Comparison of ENCODE assay signal across 20 cellular contexts in the genomic region with DNA sequence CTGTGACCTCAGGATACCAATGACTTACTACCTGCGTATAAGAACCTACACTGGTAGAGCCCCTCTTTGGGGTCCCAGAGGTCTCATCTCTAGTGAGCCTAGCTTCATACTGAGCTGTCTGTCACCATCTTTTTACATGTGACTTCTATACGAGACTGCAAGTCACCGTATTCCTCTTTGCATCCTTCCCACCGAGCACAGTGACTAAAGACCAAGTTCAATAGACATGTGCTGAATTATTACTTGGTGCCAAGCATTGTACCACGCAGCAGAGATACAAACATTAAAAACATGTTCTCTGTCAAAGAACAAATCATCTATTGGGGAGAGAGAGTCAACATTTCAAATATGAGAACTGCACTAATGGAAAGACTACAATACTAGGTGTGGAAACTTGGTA. TPM values are rescaled to one million over a fixed set of nuclear protein-coding genes. Genes with fewer than 3 reads are reported as not detected.
DNase-seq lines count a peak whose midpoint lies in the region; ATAC-seq and TF ChIP-seq lines count a peak whose summit lies in the region.
"Had no signal": no experiment of that assay in that cellular context is flagged by ENCODE, and none has a peak within 500 bp of the region (broad histone marks: within the 10 kb centered on the region; RNA-seq: fewer than 3 reads in every experiment).

No MANE protein-coding gene starts in this region.

- no peak for ATAC-seq in CD8-positive, alpha-beta T cell
- no peak for ATAC-seq in GM19463 (IDR thresholded peaks at IDR 0.05; ENCODE audit: unreplicated experiment)
- ATAC-seq: HepG2 had no signal

- H3K36me3 ChIP-seq in BLaER1 treated with 17β-estradiol and CSF1 and Interleukin-3, amounts not matched to agents 10 nM and 100 nM: peaks cover 31 to 90% (median 71%) of the 10 kb centered on the region in 11 experiments
- no peaks in the 10 kb centered on the region for H3K36me3 ChIP-seq in CD8-positive, alpha-beta T cell (ENCODE audit: insufficient read depth, low read length)
- H3K36me3 ChIP-seq: BE2C had no signal

- peaks cover 0 to 12% (median 7%) of the 10 kb centered on the region in 11 experiments; a peak in 11 of 22 replicates for H3K9me3 ChIP-seq in BLaER1 treated with 17β-estradiol and CSF1 and Interleukin-3, amounts not matched to agents 10 nM and 100 nM (replicated peaks in 1 of 11)
- no peaks in the 10 kb centered on the region for H3K9me3 ChIP-seq in CD8-positive, alpha-beta T cell (ENCODE audit: low read length)
- H3K9me3 ChIP-seq: BE2C had no signal

- DNase-seq in CD8-positive, alpha-beta T cell: no peak
- DNase-seq in caudate nucleus (lab: John Stamatoyannopoulos, UW) (peak in 1 of 61 donors; percentile 6), pons (ENCODE audit: low spot score) (peak; percentile 57), HFFc6 (no peak)
- no peak for DNase-seq in stimulated activated CD4-positive, alpha-beta T cell treated with anti-CD3 and anti-CD28 coated beads, Interleukin-2, amount 100 ng/mL, for 48 hours
- DNase-seq: BE2C, GF-D8, KG1, NCI-H1436, NCI-H2029, NCI-H2171, NCI-H446 treated with DMSO at 0.1 percent for 48 hours, RPMI8226, SIG-M5 had no signal

- no peaks in the 10 kb centered on the region for H3K27me3 Mint-ChIP-seq in CD8-positive, alpha-beta T cell (ENCODE audit: low read depth)
- H3K27me3 Mint-ChIP-seq in HFFc6 (ENCODE audit: insufficient read depth): no peaks in the 10 kb centered on the region

- CTCF ChIA-PET in CD8-positive, alpha-beta T cell (lab: Charles Lee): no interaction called here

- peaks cover 87 to 100% (median 99%) of the 10 kb centered on the region in 11 experiments for H4K20me1 ChIP-seq in BLaER1 treated with 17β-estradiol and CSF1 and Interleukin-3, amounts not matched to agents 10 nM and 100 nM

- peak overlapping the region; percentile 41 for H3K27ac Mint-ChIP-seq in CD8-positive, alpha-beta T cell
- no peak overlapping the region for H3K27ac Mint-ChIP-seq in HFFc6

- POLR2A ChIA-PET in CD8-positive, alpha-beta T cell (lab: Charles Lee): no interaction called here

- no peak overlapping the region for H3K4me3 ChIP-seq in BLaER1 treated with 17β-estradiol and CSF1 and Interleukin-3, amounts not matched to agents 10 nM and 100 nM
- no peak overlapping the region for H3K4me3 ChIP-seq in CD8-positive, alpha-beta T cell (ENCODE audit: low read depth, low read length)

- H3K9me3 Mint-ChIP-seq in CD8-positive, alpha-beta T cell: peaks cover 2% of the 10 kb centered on the region
- peaks cover 9% of the 10 kb centered on the region for H3K9me3 Mint-ChIP-seq in HFFc6

- intact Hi-C loops in CD8-positive, alpha-beta T cell (cut with DNase I, micrococcal nuclease): loop anchor here in 1 of 2 experiments (5.0 kb wide), 1 partner anchor 36 kb away; no protein-coding TSS in a partner anchor

- H3K4me2 ChIP-seq in BLaER1 treated with 17β-estradiol and CSF1 and Interleukin-3, amounts not matched to agents 10 nM and 100 nM: peak overlapping the region; percentile 6 to 97 (median 41); a peak in 20 of 22 replicates

- H3K27me3 ChIP-seq in BLaER1 treated with 17β-estradiol and CSF1 and Interleukin-3, amounts not matched to agents 10 nM and 100 nM: no peaks in the 10 kb centered on the region
- no peaks in the 10 kb centered on the region for H3K27me3 ChIP-seq in CD8-positive, alpha-beta T cell (ENCODE audit: insufficient read depth, low read length)
- H3K27me3 ChIP-seq: BE2C had no signal

- no peak overlapping the region for H3K27ac ChIP-seq in BLaER1 treated with 17β-estradiol and CSF1 and Interleukin-3, amounts not matched to agents 10 nM and 100 nM
- H3K27ac ChIP-seq in CD8-positive, alpha-beta T cell (ENCODE audit: low read depth, low read length): no peak overlapping the region
- H3K27ac ChIP-seq in caudate nucleus (ENCODE audit: low read depth, low read length): peak overlapping the region; percentile 79

- H3K36me3 Mint-ChIP-seq in CD8-positive, alpha-beta T cell: peaks cover 23% of the 10 kb centered on the region
- H3K36me3 Mint-ChIP-seq in HFFc6 (ENCODE audit: low read depth): no peaks in the 10 kb centered on the region

- no peak for TF ChIP-seq CTCF in CD8-positive, alpha-beta T cell (IDR thresholded peaks at IDR 0.05)
- TF ChIP-seq CTCF in HFFc6 (IDR thresholded peaks at IDR 0.05): no peak

- H3K4me3 Mint-ChIP-seq in CD8-positive, alpha-beta T cell: peak overlapping the region; percentile 30
- H3K4me3 Mint-ChIP-seq in HFFc6: no peak overlapping the region

- H3K9ac ChIP-seq in BLaER1 treated with 17β-estradiol and CSF1 and Interleukin-3, amounts not matched to agents 10 nM and 100 nM: peak overlapping the region in 1 of 11 experiments; percentile 10; a peak in 1 of 22 replicates

- H3K4me1 ChIP-seq in BLaER1 treated with 17β-estradiol and CSF1 and Interleukin-3, amounts not matched to agents 10 nM and 100 nM: peaks cover 32 to 98% (median 45%) of the 10 kb centered on the region in 10 experiments
- H3K4me1 ChIP-seq in CD8-positive, alpha-beta T cell (ENCODE audit: insufficient read depth, low read length): peaks cover 40% of the 10 kb centered on the region
- H3K4me1 ChIP-seq: BE2C had no signal

- H3K4me1 Mint-ChIP-seq in CD8-positive, alpha-beta T cell (ENCODE audit: low read depth): peaks cover 87% of the 10 kb centered on the region
- no peaks in the 10 kb centered on the region for H3K4me1 Mint-ChIP-seq in HFFc6 (ENCODE audit: low read depth)

RNA-seq across cellular contexts. Expression of gene ARAP2, which starts 16.4 kb away (rescaled TPM):
- 10 to 100 TPM; 91.0 to 95.8 TPM for total RNA-seq in CD8-positive, alpha-beta T cell
- total RNA-seq in HFFc6 (2021; fragmentation: NEBNext Ultra II Directional; extraction: Animal tissue kit (Norgen Biotek cat#: 25700)): not detected

RNA-seq across cellular contexts. Expression of gene DTHD1, which starts 53.5 kb away (rescaled TPM):
- 1 to 10 TPM; 1.9 to 2.1 TPM for total RNA-seq in CD8-positive, alpha-beta T cell
- not detected for total RNA-seq in HFFc6 (2021; fragmentation: NEBNext Ultra II Directional; extraction: Animal tissue kit (Norgen Biotek cat#: 25700))
- total RNA-seq: Daoy, H1, HepG2, M059J had no signal

Comparison
In these comparisons a context has a peak if more than half of its experiments do, and no peak if none do; other contexts are left out.
1. RNA of gene ARAP2, which starts 16.4 kb away (total RNA-seq): 91.0 to 95.8 TPM in CD8-positive, alpha-beta T cell; not detected in HFFc6; every median in the first group is over 10 times any median in the second.